ENCODE assay signal across 1 cellular context in the genomic region with DNA sequence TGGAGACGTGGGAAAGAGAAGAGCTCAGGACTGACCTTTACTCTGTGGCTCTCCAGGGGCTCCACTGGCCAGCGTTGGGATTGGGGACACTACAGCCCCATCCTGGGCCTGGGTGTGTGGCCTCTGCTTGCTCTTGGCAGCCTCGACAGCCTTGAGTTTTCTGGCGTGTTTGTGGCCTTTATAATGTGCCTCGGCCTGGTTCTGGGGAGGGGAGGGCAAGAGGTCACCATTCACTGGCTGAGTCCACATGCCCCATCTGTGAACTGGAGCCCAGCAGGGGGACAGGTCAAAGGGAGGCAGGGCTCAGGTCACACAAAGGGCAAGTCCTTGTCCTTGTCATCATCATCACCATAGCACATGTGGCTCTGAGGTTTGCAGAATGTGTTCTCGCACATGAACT.
TF ChIP-seq lines count a peak whose summit lies in the region.

No MANE protein-coding gene starts in this region.

TF ChIP-seq in HepG2, 621 proteins besides CTCF, POLR2A, EP300 and RAD21 (continued from another document and continues in another):
- TF ChIP-seq, protein P1, sequence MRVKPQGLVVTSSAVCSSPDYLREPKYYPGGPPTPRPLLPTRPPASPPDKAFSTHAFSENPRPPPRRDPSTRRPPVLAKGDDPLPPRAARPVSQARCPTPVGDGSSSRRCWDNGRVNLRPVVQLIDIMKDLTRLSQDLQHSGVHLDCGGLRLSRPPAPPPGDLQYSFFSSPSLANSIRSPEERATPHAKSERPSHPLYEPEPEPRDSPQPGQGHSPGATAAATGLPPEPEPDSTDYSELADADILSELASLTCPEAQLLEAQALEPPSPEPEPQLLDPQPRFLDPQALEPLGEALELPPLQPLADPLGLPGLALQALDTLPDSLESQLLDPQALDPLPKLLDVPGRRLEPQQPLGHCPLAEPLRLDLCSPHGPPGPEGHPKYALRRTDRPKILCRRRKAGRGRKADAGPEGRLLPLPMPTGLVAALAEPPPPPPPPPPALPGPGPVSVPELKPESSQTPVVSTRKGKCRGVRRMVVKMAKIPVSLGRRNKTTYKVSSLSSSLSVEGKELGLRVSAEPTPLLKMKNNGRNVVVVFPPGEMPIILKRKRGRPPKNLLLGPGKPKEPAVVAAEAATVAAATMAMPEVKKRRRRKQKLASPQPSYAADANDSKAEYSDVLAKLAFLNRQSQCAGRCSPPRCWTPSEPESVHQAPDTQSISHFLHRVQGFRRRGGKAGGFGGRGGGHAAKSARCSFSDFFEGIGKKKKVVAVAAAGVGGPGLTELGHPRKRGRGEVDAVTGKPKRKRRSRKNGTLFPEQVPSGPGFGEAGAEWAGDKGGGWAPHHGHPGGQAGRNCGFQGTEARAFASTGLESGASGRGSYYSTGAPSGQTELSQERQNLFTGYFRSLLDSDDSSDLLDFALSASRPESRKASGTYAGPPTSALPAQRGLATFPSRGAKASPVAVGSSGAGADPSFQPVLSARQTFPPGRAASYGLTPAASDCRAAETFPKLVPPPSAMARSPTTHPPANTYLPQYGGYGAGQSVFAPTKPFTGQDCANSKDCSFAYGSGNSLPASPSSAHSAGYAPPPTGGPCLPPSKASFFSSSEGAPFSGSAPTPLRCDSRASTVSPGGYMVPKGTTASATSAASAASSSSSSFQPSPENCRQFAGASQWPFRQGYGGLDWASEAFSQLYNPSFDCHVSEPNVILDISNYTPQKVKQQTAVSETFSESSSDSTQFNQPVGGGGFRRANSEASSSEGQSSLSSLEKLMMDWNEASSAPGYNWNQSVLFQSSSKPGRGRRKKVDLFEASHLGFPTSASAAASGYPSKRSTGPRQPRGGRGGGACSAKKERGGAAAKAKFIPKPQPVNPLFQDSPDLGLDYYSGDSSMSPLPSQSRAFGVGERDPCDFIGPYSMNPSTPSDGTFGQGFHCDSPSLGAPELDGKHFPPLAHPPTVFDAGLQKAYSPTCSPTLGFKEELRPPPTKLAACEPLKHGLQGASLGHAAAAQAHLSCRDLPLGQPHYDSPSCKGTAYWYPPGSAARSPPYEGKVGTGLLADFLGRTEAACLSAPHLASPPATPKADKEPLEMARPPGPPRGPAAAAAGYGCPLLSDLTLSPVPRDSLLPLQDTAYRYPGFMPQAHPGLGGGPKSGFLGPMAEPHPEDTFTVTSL (CRISPR knock-in tag; IDR thresholded peaks at IDR 0.05; ENCODE audit: borderline replicate concordance): peak; percentile 59; the same call in 1 of the 2 replicates
- TF ChIP-seq ZFAT (CRISPR knock-in tag; conservative IDR thresholded peaks at IDR 0.05) (no peak), MTA1 (CRISPR knock-in tag; IDR thresholded peaks at IDR 0.05; ENCODE audit: borderline replicate concordance) (peak; percentile 66; the same call in 1 of the 2 replicates), SOX6 (IDR thresholded peaks at IDR 0.05) (no peak), SOX6 (CRISPR knock-in tag; IDR thresholded peaks at IDR 0.05) (peak; percentile 24; the same call in 1 of the 2 replicates), TARDBP (CRISPR knock-in tag; IDR thresholded peaks at IDR 0.05) (peak; percentile 52; the same call in 1 of the 2 replicates), KDM6A (CRISPR knock-in tag; IDR thresholded peaks at IDR 0.05; ENCODE audit: low read depth) (no peak), ZNF7 (CRISPR knock-in tag; IDR thresholded peaks at IDR 0.05) (no peak), ZBTB8A (CRISPR knock-in tag; IDR thresholded peaks at IDR 0.05; ENCODE audit: borderline replicate concordance, low read depth) (no peak), HOXA9 (CRISPR knock-in tag; IDR thresholded peaks at IDR 0.05; ENCODE audit: borderline replicate concordance) (no peak), EEA1 (CRISPR knock-in tag; IDR thresholded peaks at IDR 0.05; ENCODE audit: borderline replicate concordance) (0 out of 2 replicates have a peak, but pooled peaks have one; percentile 50), SP4 (CRISPR knock-in tag; IDR thresholded peaks at IDR 0.05) (no peak), ATM (IDR thresholded peaks at IDR 0.05; ENCODE audit: borderline replicate concordance) (no peak), ZNF274 (CRISPR knock-in tag; IDR thresholded peaks at IDR 0.05) (no peak), SIX4 (CRISPR knock-in tag; IDR thresholded peaks at IDR 0.05) (no peak), BORCS8-MEF2B (CRISPR knock-in tag; IDR thresholded peaks at IDR 0.05) (0 out of 2 replicates have a peak, but pooled peaks have one; percentile 53), NR2F2 (IDR thresholded peaks at IDR 0.05; ENCODE audit: borderline replicate concordance, low read depth) (peak; percentile 95), ZNF772 (CRISPR knock-in tag; IDR thresholded peaks at IDR 0.05) (0 out of 2 replicates have a peak, but pooled peaks have one; percentile 44), MAZ (IDR thresholded peaks at IDR 0.05; ENCODE audit: borderline replicate concordance, low read depth, low read length) (no peak), MAZ (CRISPR knock-in tag; IDR thresholded peaks at IDR 0.05; ENCODE audit: low read depth) (0 out of 2 replicates have a peak, but pooled peaks have one; percentile 45), WIZ (CRISPR knock-in tag; IDR thresholded peaks at IDR 0.05) (0 out of 2 replicates have a peak, but pooled peaks have one; percentile 41), SPEN (CRISPR knock-in tag; IDR thresholded peaks at IDR 0.05; ENCODE audit: low read depth) (no peak), GATAD2A (CRISPR knock-in tag; IDR thresholded peaks at IDR 0.05) (no peak), ZMYM3 (CRISPR knock-in tag; IDR thresholded peaks at IDR 0.05) (peak; percentile 62; the same call in 1 of the 2 replicates), ARNTL (CRISPR knock-in tag; IDR thresholded peaks at IDR 0.05) (no peak), KLF6 (CRISPR knock-in tag; IDR thresholded peaks at IDR 0.05) (no peak), IKZF4 (CRISPR knock-in tag; IDR thresholded peaks at IDR 0.05; ENCODE audit: borderline replicate concordance, low read depth, not compliant biosample characterization) (no peak), RXRA (CRISPR knock-in tag; IDR thresholded peaks at IDR 0.05) (peak; percentile 97), CCDC6 (CRISPR knock-in tag; IDR thresholded peaks at IDR 0.05) (no peak), ZNF331 (CRISPR knock-in tag; IDR thresholded peaks at IDR 0.05) (no peak), HDAC1 (CRISPR knock-in tag; IDR thresholded peaks at IDR 0.05) (peak; percentile 74), ZNF768 (CRISPR knock-in tag; IDR thresholded peaks at IDR 0.05) (no peak), TP53 (CRISPR knock-in tag; conservative IDR thresholded peaks at IDR 0.05) (no peak), FOXJ3 (CRISPR knock-in tag; IDR thresholded peaks at IDR 0.05; ENCODE audit: borderline replicate concordance) (no peak), MED1 (CRISPR knock-in tag; IDR thresholded peaks at IDR 0.05) (0 out of 2 replicates have a peak, but pooled peaks have one; percentile 20), GATA4 (IDR thresholded peaks at IDR 0.05; ENCODE audit: borderline replicate concordance, low read depth) (no peak), CEBPG (CRISPR knock-in tag; IDR thresholded peaks at IDR 0.05) (no peak), TEAD3 (CRISPR knock-in tag; optimal IDR thresholded peaks at IDR 0.05; ENCODE audit: borderline replicate concordance) (peak; percentile 50), IKZF1 (IDR thresholded peaks at IDR 0.05) (no peak)
- TF ChIP-seq, protein P2, sequence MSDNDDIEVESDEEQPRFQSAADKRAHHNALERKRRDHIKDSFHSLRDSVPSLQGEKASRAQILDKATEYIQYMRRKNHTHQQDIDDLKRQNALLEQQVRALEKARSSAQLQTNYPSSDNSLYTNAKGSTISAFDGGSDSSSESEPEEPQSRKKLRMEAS (IDR thresholded peaks at IDR 0.05): peak; percentile 46; the same call in 1 of the 2 replicates
- TF ChIP-seq, protein P3, sequence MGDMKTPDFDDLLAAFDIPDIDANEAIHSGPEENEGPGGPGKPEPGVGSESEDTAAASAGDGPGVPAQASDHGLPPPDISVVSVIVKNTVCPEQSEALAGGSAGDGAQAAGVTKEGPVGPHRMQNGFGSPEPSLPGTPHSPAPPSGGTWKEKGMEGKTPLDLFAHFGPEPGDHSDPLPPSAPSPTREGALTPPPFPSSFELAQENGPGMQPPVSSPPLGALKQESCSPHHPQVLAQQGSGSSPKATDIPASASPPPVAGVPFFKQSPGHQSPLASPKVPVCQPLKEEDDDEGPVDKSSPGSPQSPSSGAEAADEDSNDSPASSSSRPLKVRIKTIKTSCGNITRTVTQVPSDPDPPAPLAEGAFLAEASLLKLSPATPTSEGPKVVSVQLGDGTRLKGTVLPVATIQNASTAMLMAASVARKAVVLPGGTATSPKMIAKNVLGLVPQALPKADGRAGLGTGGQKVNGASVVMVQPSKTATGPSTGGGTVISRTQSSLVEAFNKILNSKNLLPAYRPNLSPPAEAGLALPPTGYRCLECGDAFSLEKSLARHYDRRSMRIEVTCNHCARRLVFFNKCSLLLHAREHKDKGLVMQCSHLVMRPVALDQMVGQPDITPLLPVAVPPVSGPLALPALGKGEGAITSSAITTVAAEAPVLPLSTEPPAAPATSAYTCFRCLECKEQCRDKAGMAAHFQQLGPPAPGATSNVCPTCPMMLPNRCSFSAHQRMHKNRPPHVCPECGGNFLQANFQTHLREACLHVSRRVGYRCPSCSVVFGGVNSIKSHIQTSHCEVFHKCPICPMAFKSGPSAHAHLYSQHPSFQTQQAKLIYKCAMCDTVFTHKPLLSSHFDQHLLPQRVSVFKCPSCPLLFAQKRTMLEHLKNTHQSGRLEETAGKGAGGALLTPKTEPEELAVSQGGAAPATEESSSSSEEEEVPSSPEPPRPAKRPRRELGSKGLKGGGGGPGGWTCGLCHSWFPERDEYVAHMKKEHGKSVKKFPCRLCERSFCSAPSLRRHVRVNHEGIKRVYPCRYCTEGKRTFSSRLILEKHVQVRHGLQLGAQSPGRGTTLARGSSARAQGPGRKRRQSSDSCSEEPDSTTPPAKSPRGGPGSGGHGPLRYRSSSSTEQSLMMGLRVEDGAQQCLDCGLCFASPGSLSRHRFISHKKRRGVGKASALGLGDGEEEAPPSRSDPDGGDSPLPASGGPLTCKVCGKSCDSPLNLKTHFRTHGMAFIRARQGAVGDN (CRISPR knock-in tag; IDR thresholded peaks at IDR 0.05): peak; percentile 68
- TF ChIP-seq, protein P4, sequence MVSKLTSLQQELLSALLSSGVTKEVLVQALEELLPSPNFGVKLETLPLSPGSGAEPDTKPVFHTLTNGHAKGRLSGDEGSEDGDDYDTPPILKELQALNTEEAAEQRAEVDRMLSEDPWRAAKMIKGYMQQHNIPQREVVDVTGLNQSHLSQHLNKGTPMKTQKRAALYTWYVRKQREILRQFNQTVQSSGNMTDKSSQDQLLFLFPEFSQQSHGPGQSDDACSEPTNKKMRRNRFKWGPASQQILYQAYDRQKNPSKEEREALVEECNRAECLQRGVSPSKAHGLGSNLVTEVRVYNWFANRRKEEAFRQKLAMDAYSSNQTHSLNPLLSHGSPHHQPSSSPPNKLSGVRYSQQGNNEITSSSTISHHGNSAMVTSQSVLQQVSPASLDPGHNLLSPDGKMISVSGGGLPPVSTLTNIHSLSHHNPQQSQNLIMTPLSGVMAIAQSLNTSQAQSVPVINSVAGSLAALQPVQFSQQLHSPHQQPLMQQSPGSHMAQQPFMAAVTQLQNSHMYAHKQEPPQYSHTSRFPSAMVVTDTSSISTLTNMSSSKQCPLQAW (CRISPR knock-in tag; IDR thresholded peaks at IDR 0.05): no peak
- TF ChIP-seq, protein P5, sequence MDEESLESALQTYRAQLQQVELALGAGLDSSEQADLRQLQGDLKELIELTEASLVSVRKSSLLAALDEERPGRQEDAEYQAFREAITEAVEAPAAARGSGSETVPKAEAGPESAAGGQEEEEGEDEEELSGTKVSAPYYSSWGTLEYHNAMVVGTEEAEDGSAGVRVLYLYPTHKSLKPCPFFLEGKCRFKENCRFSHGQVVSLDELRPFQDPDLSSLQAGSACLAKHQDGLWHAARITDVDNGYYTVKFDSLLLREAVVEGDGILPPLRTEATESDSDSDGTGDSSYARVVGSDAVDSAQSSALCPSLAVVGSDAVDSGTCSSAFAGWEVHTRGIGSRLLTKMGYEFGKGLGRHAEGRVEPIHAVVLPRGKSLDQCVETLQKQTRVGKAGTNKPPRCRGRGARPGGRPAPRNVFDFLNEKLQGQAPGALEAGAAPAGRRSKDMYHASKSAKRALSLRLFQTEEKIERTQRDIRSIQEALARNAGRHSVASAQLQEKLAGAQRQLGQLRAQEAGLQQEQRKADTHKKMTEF (CRISPR knock-in tag; IDR thresholded peaks at IDR 0.05): no peak
- TF ChIP-seq, protein P6, sequence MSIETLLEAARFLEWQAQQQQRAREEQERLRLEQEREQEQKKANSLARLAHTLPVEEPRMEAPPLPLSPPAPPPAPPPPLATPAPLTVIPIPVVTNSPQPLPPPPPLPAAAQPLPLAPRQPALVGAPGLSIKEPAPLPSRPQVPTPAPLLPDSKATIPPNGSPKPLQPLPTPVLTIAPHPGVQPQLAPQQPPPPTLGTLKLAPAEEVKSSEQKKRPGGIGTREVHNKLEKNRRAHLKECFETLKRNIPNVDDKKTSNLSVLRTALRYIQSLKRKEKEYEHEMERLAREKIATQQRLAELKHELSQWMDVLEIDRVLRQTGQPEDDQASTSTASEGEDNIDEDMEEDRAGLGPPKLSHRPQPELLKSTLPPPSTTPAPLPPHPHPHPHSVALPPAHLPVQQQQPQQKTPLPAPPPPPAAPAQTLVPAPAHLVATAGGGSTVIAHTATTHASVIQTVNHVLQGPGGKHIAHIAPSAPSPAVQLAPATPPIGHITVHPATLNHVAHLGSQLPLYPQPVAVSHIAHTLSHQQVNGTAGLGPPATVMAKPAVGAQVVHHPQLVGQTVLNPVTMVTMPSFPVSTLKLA (IDR thresholded peaks at IDR 0.05): no peak
- TF ChIP-seq, protein P7, sequence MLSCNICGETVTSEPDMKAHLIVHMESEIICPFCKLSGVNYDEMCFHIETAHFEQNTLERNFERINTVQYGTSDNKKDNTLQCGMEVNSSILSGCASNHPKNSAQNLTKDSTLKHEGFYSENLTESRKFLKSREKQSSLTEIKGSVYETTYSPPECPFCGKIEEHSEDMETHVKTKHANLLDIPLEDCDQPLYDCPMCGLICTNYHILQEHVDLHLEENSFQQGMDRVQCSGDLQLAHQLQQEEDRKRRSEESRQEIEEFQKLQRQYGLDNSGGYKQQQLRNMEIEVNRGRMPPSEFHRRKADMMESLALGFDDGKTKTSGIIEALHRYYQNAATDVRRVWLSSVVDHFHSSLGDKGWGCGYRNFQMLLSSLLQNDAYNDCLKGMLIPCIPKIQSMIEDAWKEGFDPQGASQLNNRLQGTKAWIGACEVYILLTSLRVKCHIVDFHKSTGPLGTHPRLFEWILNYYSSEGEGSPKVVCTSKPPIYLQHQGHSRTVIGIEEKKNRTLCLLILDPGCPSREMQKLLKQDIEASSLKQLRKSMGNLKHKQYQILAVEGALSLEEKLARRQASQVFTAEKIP (CRISPR knock-in tag; IDR thresholded peaks at IDR 0.05; ENCODE audit: borderline replicate concordance): no peak
- TF ChIP-seq, protein P8, sequence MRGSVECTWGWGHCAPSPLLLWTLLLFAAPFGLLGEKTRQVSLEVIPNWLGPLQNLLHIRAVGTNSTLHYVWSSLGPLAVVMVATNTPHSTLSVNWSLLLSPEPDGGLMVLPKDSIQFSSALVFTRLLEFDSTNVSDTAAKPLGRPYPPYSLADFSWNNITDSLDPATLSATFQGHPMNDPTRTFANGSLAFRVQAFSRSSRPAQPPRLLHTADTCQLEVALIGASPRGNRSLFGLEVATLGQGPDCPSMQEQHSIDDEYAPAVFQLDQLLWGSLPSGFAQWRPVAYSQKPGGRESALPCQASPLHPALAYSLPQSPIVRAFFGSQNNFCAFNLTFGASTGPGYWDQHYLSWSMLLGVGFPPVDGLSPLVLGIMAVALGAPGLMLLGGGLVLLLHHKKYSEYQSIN (CRISPR knock-in tag; IDR thresholded peaks at IDR 0.05; ENCODE audit: borderline replicate concordance): no peak
